1 cellular context compared by ENCODE assay signal in genomic region chr3:16916840-16917239, GRCh38.
A peak's percentile ranks its signal among the peaks of the same experiment; 100 is the strongest.
TF ChIP-seq lines count a peak whose summit lies in the region.

No MANE protein-coding gene starts in this region.

TF ChIP-seq in K562, 482 proteins besides CTCF, POLR2A, EP300 and RAD21:
- no peak for TF ChIP-seq ZNF318 (IDR thresholded peaks at IDR 0.05; ENCODE audit: borderline replicate concordance in 1 of 2, low read depth in 1 of 2)
- no peak for TF ChIP-seq GABPB1 (CRISPR knock-in tag; IDR thresholded peaks at IDR 0.05)
- TF ChIP-seq BMI1 (IDR thresholded peaks at IDR 0.05; ENCODE audit: low read length) = no peak
- 0 out of 6 replicates have a peak, but pooled peaks of 1 of the 3 experiments have one; percentile 26 for TF ChIP-seq ZBTB11 (CRISPR knock-in tag; IDR thresholded peaks at IDR 0.05)
- TF ChIP-seq MXD1 (CRISPR knock-in tag; IDR thresholded peaks at IDR 0.05; ENCODE audit: borderline replicate concordance, poor library complexity, severe bottlenecking) = no peak
- no peak for TF ChIP-seq ZC3H11A (IDR thresholded peaks at IDR 0.05; ENCODE audit: low read depth, low read length)
- peak; percentile 64 for TF ChIP-seq GABPA (tag; conservative IDR thresholded peaks at IDR 0.05; ENCODE audit: low read depth)
TF ChIP-seq in K562: peak in this region for 2.
